In genomic region chr22:50456026-50456425, GRCh38 we compare ENCODE assay signal across 1 cellular context.
TF ChIP-seq lines count a peak whose summit lies in the region.

No MANE protein-coding gene starts in this region.

TF ChIP-seq in HepG2, 621 proteins besides CTCF, POLR2A, EP300 and RAD21:
- no peak for TF ChIP-seq TGIF2 (CRISPR knock-in tag; IDR thresholded peaks at IDR 0.05)
- 0 out of 2 replicates have a peak, but pooled peaks have one; percentile 5 for TF ChIP-seq ZNF280B (CRISPR knock-in tag; IDR thresholded peaks at IDR 0.05; ENCODE audit: borderline replicate concordance)
- TF ChIP-seq ZNF569 (CRISPR knock-in tag; IDR thresholded peaks at IDR 0.05; ENCODE audit: borderline replicate concordance), result no peak
- no peak for TF ChIP-seq BHLHE40 (IDR thresholded peaks at IDR 0.05; ENCODE audit: low read length)
